24 cellular contexts compared by ENCODE assay signal in the genomic region with DNA sequence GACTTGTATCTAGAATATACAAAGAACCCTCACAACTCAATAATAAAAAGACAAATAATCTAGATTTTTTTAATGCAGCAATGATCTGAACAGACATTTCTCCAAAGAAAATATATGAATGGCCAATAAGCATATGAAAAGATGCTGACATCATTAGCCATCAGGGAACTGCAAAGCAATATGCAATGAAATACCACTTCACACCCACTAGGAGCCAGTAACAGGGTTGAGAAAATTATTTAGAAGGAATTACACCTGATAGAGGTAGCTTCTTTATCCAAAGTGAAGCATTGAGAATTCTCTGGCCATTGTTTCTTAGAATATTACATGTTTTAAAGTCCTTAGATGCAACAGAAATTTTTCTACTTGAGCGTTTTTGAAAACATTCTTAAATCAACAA.
DNase-seq lines count a peak whose midpoint lies in the region; ATAC-seq and TF ChIP-seq lines count a peak whose summit lies in the region.
"Had no signal": no experiment of that assay in that cellular context is flagged by ENCODE, and none has a peak within 500 bp of the region (broad histone marks: within the 10 kb centered on the region; RNA-seq: fewer than 3 reads in every experiment).

No MANE protein-coding gene starts in this region.

- intact Hi-C loops in ascending aorta (cut with DNase I) = no loop called here

- H3K27ac ChIP-seq in C4-2B = no peak overlapping the region
- no peak overlapping the region for H3K27ac ChIP-seq in VCaP
- no peak overlapping the region for H3K27ac ChIP-seq in ascending aorta
- H3K27ac ChIP-seq: BLaER1, PC-9, SJCRH30 had no signal

- no peaks in the 10 kb centered on the region for H3K9me3 ChIP-seq in ascending aorta
- H3K9me3 ChIP-seq: BLaER1, MG63, SJCRH30 had no signal

- no peaks in the 10 kb centered on the region for H3K4me1 Mint-ChIP-seq in neural crest cell

- TF ChIP-seq CTCF in C4-2B (conservative IDR thresholded peaks at IDR 0.05) (peak; percentile 19), LNCAP (IDR thresholded peaks at IDR 0.05) (peak; percentile 14; the same call in 1 of the 2 replicates), VCaP (conservative IDR thresholded peaks at IDR 0.05) (peak; percentile 34; the same call in 1 of the 2 replicates), neural crest cell (conservative IDR thresholded peaks at IDR 0.05) (peak; percentile 28), ascending aorta (IDR thresholded peaks at IDR 0.05) (no peak)

- no peaks in the 10 kb centered on the region for H3K27me3 ChIP-seq in ascending aorta
- H3K27me3 ChIP-seq: BLaER1, MG63, SJCRH30 had no signal

- H3K4me1 ChIP-seq in ascending aorta = no peaks in the 10 kb centered on the region
- H3K4me1 ChIP-seq: BLaER1, SJCRH30 had no signal

- H3K36me3 Mint-ChIP-seq in neural crest cell (ENCODE audit: low read depth) = no peaks in the 10 kb centered on the region

- no peak overlapping the region for H3K4me3 Mint-ChIP-seq in neural crest cell
- H3K4me3 Mint-ChIP-seq: CD4-positive, alpha-beta T cell; HFFc6 had no signal

- DNase-seq in neural crest cell (ENCODE audit: low read depth, low spot score) = no peak
- DNase-seq in kidney tubule cell (ENCODE audit: low spot score) = no peak
- DNase-seq in ascending aorta (ENCODE audit: low spot score in 2 of 2) = no peak
- DNase-seq: CD4-positive, alpha-beta T cell; DMS79; H7; HFFc6; Kasumi-1; MG63; NCI-H1694; NCI-H2029 treated with DMSO at 0.1 percent for 48 hours; NCI-H524; NCI-H748 treated with DMSO at 0.1 percent for 48 hours; NK-92 treated with Interleukin-12 subunit alpha and Interleukin-12 subunit beta, amount 100 ng/mL, for 24 hours; PC-9; SJCRH30 had no signal

- H3K36me3 ChIP-seq in ascending aorta = no peaks in the 10 kb centered on the region
- H3K36me3 ChIP-seq: BLaER1, MG63, SJCRH30 had no signal

- H3K27me3 Mint-ChIP-seq in neural crest cell (ENCODE audit: low read depth) = no peaks in the 10 kb centered on the region
- H3K27me3 Mint-ChIP-seq: CD4-positive, alpha-beta T cell had no signal

- H3K4me3 ChIP-seq in ascending aorta = no peak overlapping the region
- H3K4me3 ChIP-seq: BLaER1, K562, MG63, PC-9, SJCRH30 had no signal

- no peak overlapping the region for H3K27ac Mint-ChIP-seq in neural crest cell (ENCODE audit: unreplicated experiment)
- H3K27ac Mint-ChIP-seq: CD4-positive, alpha-beta T cell; HFFc6 had no signal

- ATAC-seq in GM18867 (IDR thresholded peaks at IDR 0.05; ENCODE audit: unreplicated experiment) = no peak
- ATAC-seq: K562, Right ventricle myocardium inferior, SK-N-SH treated with all-trans-retinoic acid at 6 μM for 48 hours had no signal

- peaks cover 3% of the 10 kb centered on the region for H3K9me3 Mint-ChIP-seq in neural crest cell

Comparison
In these comparisons a context has a peak if more than half of its experiments do, and no peak if none do; other contexts are left out.
1. CTCF ChIP-seq: peak in C4-2B (single experiment), LNCAP (single experiment), VCaP (single experiment) and neural crest cell (single experiment); none in ascending aorta (0 of 3).